Comparison of ENCODE assay signal across 1 cellular context in the genomic region with DNA sequence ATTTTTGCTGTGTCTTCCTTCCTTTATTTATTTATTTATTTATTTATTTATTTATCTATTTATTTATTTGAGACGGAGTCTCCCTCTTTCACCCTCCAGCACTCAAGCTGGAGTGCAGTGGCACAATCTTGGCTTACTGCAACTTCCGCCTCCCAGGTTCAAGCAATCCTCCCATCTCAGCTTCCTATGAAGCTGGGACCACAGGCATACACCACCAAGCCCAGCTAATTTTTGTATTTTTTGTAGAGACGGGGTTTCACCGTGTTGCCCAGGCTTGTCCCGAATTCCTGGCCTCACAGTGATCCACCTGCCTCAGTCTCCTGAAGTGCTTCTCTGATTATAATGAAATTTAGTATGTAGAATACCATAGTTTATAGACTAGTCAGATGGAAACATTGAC.
A peak's percentile ranks its signal among the peaks of the same experiment; 100 is the strongest.
TF ChIP-seq lines count a peak whose summit lies in the region.

No MANE protein-coding gene starts in this region.

TF ChIP-seq in K562, 482 proteins besides CTCF, POLR2A, EP300 and RAD21:
- TF ChIP-seq, protein P1, sequence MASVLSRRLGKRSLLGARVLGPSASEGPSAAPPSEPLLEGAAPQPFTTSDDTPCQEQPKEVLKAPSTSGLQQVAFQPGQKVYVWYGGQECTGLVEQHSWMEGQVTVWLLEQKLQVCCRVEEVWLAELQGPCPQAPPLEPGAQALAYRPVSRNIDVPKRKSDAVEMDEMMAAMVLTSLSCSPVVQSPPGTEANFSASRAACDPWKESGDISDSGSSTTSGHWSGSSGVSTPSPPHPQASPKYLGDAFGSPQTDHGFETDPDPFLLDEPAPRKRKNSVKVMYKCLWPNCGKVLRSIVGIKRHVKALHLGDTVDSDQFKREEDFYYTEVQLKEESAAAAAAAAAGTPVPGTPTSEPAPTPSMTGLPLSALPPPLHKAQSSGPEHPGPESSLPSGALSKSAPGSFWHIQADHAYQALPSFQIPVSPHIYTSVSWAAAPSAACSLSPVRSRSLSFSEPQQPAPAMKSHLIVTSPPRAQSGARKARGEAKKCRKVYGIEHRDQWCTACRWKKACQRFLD (CRISPR knock-in tag; IDR thresholded peaks at IDR 0.05): 0 out of 2 replicates have a peak, but pooled peaks have one; percentile 3
